1 cellular context compared by ENCODE assay signal in the genomic region with DNA sequence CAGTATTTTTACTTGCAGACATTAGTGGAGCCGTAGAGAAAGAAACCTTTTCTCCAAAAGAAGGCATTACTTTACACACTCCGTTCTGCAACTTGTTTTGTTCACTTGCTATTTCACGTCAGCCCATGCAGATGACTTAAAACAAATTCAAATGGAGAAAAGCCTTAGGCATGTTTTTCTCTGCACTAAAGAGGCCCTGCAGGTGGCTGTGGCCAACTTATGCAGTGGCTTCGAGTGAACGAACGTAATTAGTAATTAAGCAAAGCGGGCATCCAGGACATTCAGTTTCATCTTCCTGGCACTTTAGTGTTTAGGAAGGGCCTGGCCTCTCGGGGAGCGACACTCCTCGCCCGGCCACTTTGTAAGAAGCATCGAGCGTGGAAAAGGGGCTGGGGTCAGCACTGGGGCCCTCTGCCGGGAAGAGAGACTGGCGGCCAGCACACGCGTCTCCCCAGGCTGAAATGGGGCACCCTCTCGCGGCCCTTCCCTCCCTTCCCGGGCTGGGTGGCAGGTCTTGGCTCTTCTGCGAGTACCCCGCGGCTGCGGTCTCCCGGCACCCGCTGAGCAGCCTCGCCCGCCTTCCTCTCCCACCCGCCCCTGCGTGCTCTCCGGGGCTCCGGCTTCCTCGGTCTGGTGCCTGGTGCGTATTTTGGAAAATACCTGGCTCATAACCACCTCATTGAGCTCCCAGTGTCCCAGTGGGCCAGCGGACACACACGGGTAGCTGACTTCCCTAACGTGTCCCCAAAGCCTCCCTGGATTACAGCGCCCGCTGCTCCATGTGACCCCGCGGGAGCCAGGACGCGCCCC.
TF ChIP-seq lines count a peak whose summit lies in the region.

No MANE protein-coding gene starts in this region.

TF ChIP-seq in endothelial cell of umbilical vein, 7 proteins besides CTCF, POLR2A, EP300 and RAD21 (continued from another document):
- TF ChIP-seq MAX (IDR thresholded peaks at IDR 0.05; ENCODE audit: insufficient read depth, insufficient read length) (no peak), JUN (IDR thresholded peaks at IDR 0.05; ENCODE audit: borderline replicate concordance, insufficient read depth, insufficient read length, low read depth) (no peak), MYC (IDR thresholded peaks at IDR 0.05; ENCODE audit: low read depth, low read length) (no peak), EZH2 (IDR thresholded peaks at IDR 0.05; ENCODE audit: borderline replicate concordance, low read depth, low read length, severe bottlenecking) (no peak), FOS (IDR thresholded peaks at IDR 0.05; ENCODE audit: borderline replicate concordance, insufficient read depth, low read length) (no peak), POLR2AphosphoS5 (IDR thresholded peaks at IDR 0.05; ENCODE audit: insufficient read depth, low read depth, low read length) (no peak)
